ENCODE assay signal across 10 cellular contexts in genomic region chr4:48904541-48905142, GRCh38. TPM values are rescaled to one million over a fixed set of nuclear protein-coding genes. Genes with fewer than 3 reads are reported as not detected.
DNase-seq lines count a peak whose midpoint lies in the region; ATAC-seq and TF ChIP-seq lines count a peak whose summit lies in the region.
"Had no signal": no experiment of that assay in that cellular context is flagged by ENCODE, and none has a peak within 500 bp of the region (broad histone marks: within the 10 kb centered on the region; RNA-seq: fewer than 3 reads in every experiment).

No MANE protein-coding gene starts in this region.

- H3K9ac ChIP-seq in HUES64 (ENCODE audit: low read depth, low read length) = no peak overlapping the region

- H3K27ac ChIP-seq in CD4-positive, CD25-positive, alpha-beta regulatory T cell (ENCODE audit: insufficient read depth, low read length, poor library complexity, severe bottlenecking) = no peak overlapping the region
- H3K27ac ChIP-seq in HUES64 (ENCODE audit: low read depth, low read length) (no peak overlapping the region), stomach (peak overlapping the region in 1 of 5 donors; percentile 91)
- H3K27ac ChIP-seq: C4-2B, esophagus squamous epithelium had no signal

- H3K4me3 Mint-ChIP-seq in CD4-positive, CD25-positive, alpha-beta regulatory T cell = peak overlapping the region; percentile 87 to 95 (median 91)
- peak overlapping the region; percentile 58 to 94 (median 90) for H3K4me3 Mint-ChIP-seq in naive B cell

- intact Hi-C loops in stomach (cut with DNase I; ENCODE audit: low total_unique reads) = no loop called here

- WGBS in HUES64 = 88% methylated on average over 3 of the region's 3 CpGs
- whole genome bisulfite sequencing in stomach, 5 donors = 92 to 97% (median 95%) methylated on average over 3 of the region's 3 CpGs

- no peaks in the 10 kb centered on the region for H3K27me3 Mint-ChIP-seq in CD4-positive, CD25-positive, alpha-beta regulatory T cell
- no peaks in the 10 kb centered on the region for H3K27me3 Mint-ChIP-seq in naive B cell

- H3K4me1 Mint-ChIP-seq in CD4-positive, CD25-positive, alpha-beta regulatory T cell = peaks cover 20 to 70% (median 44%) of the 10 kb centered on the region in 4 donors
- peaks cover 38 to 42% (median 40%) of the 10 kb centered on the region in 3 donors for H3K4me1 Mint-ChIP-seq in naive B cell

- H3K4me1 ChIP-seq in CD4-positive, CD25-positive, alpha-beta regulatory T cell (ENCODE audit: control insufficient read depth, insufficient read depth, low read length, poor library complexity, severe bottlenecking) = peaks cover 37% of the 10 kb centered on the region
- H3K4me1 ChIP-seq in HUES64 (ENCODE audit: insufficient read depth, low read length) = peaks cover 24% of the 10 kb centered on the region; the same call in 1 of the 2 replicates
- H3K4me1 ChIP-seq in stomach = peaks cover 4 to 36% (median 30%) of the 10 kb centered on the region in 4 donors

- no peaks in the 10 kb centered on the region for H3K27me3 ChIP-seq in CD4-positive, CD25-positive, alpha-beta regulatory T cell (ENCODE audit: control insufficient read depth, insufficient read depth, low read length)
- H3K27me3 ChIP-seq in HUES64 (ENCODE audit: insufficient read depth, low read length) (no peaks in the 10 kb centered on the region; the same call in 1 of the 2 replicates), stomach (no peaks in the 10 kb centered on the region)

- peaks cover 39% of the 10 kb centered on the region for H3K36me3 Mint-ChIP-seq in CD4-positive, CD25-positive, alpha-beta regulatory T cell
- H3K36me3 Mint-ChIP-seq in naive B cell = peaks cover 7 to 22% of the 10 kb centered on the region in 2 donors

- no peaks in the 10 kb centered on the region for H3K9me3 ChIP-seq in CD4-positive, CD25-positive, alpha-beta regulatory T cell (ENCODE audit: control insufficient read depth in 2 of 2, low read length in 2 of 2)
- H3K9me3 ChIP-seq in HUES64 (ENCODE audit: insufficient read depth, low read depth, low read length) (no peaks in the 10 kb centered on the region), stomach (no peaks in the 10 kb centered on the region)
- H3K9me3 ChIP-seq: esophagus squamous epithelium had no signal

- H3K27ac Mint-ChIP-seq in CD4-positive, CD25-positive, alpha-beta regulatory T cell = peak overlapping the region; percentile 82 to 99 (median 83)
- H3K27ac Mint-ChIP-seq in naive B cell = peak overlapping the region; percentile 2 to 93 (median 38)

- peaks cover 36% of the 10 kb centered on the region for H3K36me3 ChIP-seq in CD4-positive, CD25-positive, alpha-beta regulatory T cell (ENCODE audit: control insufficient read depth, insufficient read depth, low read length)
- H3K36me3 ChIP-seq in HUES64 (ENCODE audit: insufficient read depth, low read length) (peaks cover 49% of the 10 kb centered on the region), stomach (peaks cover 0 to 42% (median 24%) of the 10 kb centered on the region in 4 donors)

- TF ChIP-seq CTCF in stomach (IDR thresholded peaks at IDR 0.05) = no peak

- peak overlapping the region; percentile 82 for H3K4me3 ChIP-seq in CD4-positive, CD25-positive, alpha-beta regulatory T cell (ENCODE audit: low read depth, low read length)
- H3K4me3 ChIP-seq in HUES64 (ENCODE audit: low read length) (peak overlapping the region; percentile 89; the same call in 1 of the 2 replicates), stomach (no peak overlapping the region)

- no peak for TF ChIP-seq EP300 in stomach (IDR thresholded peaks at IDR 0.05)

- no peak for TF ChIP-seq POLR2A in stomach (IDR thresholded peaks at IDR 0.05)

- no peak for ATAC-seq in CD4-positive, CD25-positive, alpha-beta regulatory T cell (ENCODE audit: low read depth in 2 of 2)
- no peak for ATAC-seq in naive B cell (ENCODE audit: low read depth in 2 of 2)

- no peak for DNase-seq in CD4-positive, CD25-positive, alpha-beta regulatory T cell
- DNase-seq in amniotic epithelial cell (ENCODE audit: low read depth) (peak; percentile 30), naive B cell (no peak), NCI-H524 treated with DMSO at 0.1 percent for 48 hours (lab: John Stamatoyannopoulos, UW) (no peak), HT-29 (ENCODE audit: low spot score) (no peak), stomach (no peak), T1000 (lab: John Stamatoyannopoulos, UW) (no peak)
- DNase-seq: esophagus squamous epithelium had no signal

- peaks cover 0 to 1% (median 0%) of the 10 kb centered on the region in 7 donors for H3K9me3 Mint-ChIP-seq in CD4-positive, CD25-positive, alpha-beta regulatory T cell
- no peaks in the 10 kb centered on the region for H3K9me3 Mint-ChIP-seq in naive B cell

RNA-seq across cellular contexts. Expression of gene OCIAD2, which starts 1.9 kb away (rescaled TPM):
- total RNA-seq in CD4-positive, CD25-positive, alpha-beta regulatory T cell = 83.0 TPM
- 100 to 1,000 TPM; 288 to 359 (median 308) TPM for polyA plus RNA-seq in CD4-positive, CD25-positive, alpha-beta regulatory T cell
- polyA plus RNA-seq in HUES64 (2013, experiment 1 of 2) = 108 TPM
- polyA plus RNA-seq in HUES64 (2013, experiment 2 of 2) = 109 TPM
- 100 to 1,000 TPM; 156 to 182 (median 166) TPM for polyA plus RNA-seq in naive B cell (ENCODE audit: low read depth in 6 of 6)
- 204 TPM in 2 replicates for total RNA-seq in HT-29 (2014; rRNA removed; shearing (Covaris generic))
- total RNA-seq in stomach = 100 to 1,000 TPM in 1 of 5 donors, 10 to 100 TPM in 2, 1 to 10 TPM in 2; 1.7 to 371 (median 29.2) TPM
- 10 to 100 TPM; 55.6 to 80.8 (median 72.7) TPM for polyA plus RNA-seq in stomach

Comparison
In these comparisons a context has a peak if more than half of its experiments do, and no peak if none do; other contexts are left out.
1. H3K4me3 ChIP-seq: peak in CD4-positive, CD25-positive, alpha-beta regulatory T cell (single experiment) and HUES64 (single experiment); none in stomach (0 of 4).